23 cellular contexts compared by ENCODE assay signal in the genomic region with DNA sequence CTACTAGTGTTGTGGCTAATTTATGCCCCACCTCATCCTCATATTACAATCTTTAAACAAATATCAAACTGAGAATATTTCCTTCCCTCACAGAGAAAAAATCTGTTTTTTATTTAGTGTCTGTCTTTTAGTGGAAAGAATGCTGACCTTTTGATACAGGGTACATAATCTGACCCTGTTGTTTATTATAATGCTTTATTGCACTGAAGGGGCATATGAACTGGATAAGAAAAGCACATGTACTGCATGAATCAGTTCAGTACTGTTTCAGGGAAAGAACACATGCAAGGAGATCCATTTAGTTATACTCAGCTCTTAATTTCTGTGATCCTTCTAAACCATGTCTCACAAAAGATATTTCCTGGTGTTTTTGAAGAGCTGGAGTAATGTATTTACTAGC. TPM values are rescaled to one million over a fixed set of nuclear protein-coding genes. Genes with fewer than 3 reads are reported as not detected.
DNase-seq lines count a peak whose midpoint lies in the region; ATAC-seq, FAIRE-seq and TF ChIP-seq lines count a peak whose summit lies in the region.
"Had no signal": no experiment of that assay in that cellular context is flagged by ENCODE, and none has a peak within 500 bp of the region (broad histone marks: within the 10 kb centered on the region; RNA-seq: fewer than 3 reads in every experiment).

No MANE protein-coding gene starts in this region.

- H3K36me3 Mint-ChIP-seq in astrocyte (ENCODE audit: low read depth, unreplicated experiment) (no peaks in the 10 kb centered on the region), progenitor cell of endocrine pancreas (ENCODE audit: insufficient read depth) (peaks cover 5% of the 10 kb centered on the region)
- H3K36me3 Mint-ChIP-seq in activated CD8-positive, alpha-beta T cell treated with anti-CD3 and anti-CD28 coated beads, Interleukin-2, amount 10 ng/mL, durations not matched to agents 7 days and 5 days (ENCODE audit: low read depth): peaks cover 11% of the 10 kb centered on the region

- H2AFZ ChIP-seq in astrocyte (ENCODE audit: low read depth, low read length): no peak overlapping the region

- H3K27ac Mint-ChIP-seq in astrocyte (ENCODE audit: unreplicated experiment) (no peak overlapping the region), progenitor cell of endocrine pancreas (peak overlapping the region; percentile 86)
- H3K27ac Mint-ChIP-seq in activated CD8-positive, alpha-beta T cell treated with anti-CD3 and anti-CD28 coated beads, Interleukin-2, amount 10 ng/mL, durations not matched to agents 7 days and 5 days: no peak overlapping the region
- H3K27ac Mint-ChIP-seq: CD4-positive, alpha-beta T cell; HFFc6 had no signal

- H3K9me3 ChIP-seq in HUES48 (ENCODE audit: control insufficient read depth, insufficient read depth, low read length) (no peaks in the 10 kb centered on the region), astrocyte (ENCODE audit: insufficient read depth, low read depth, low read length) (no peaks in the 10 kb centered on the region), aorta (ENCODE audit: control insufficient read depth, low read length) (no peaks in the 10 kb centered on the region)
- H3K9me3 ChIP-seq: Caco-2 had no signal

- H3K4me3 ChIP-seq in HUES48 (ENCODE audit: low read depth, low read length) (no peak overlapping the region), astrocyte (ENCODE audit: insufficient read depth, low read depth, low read length) (no peak overlapping the region), aorta (ENCODE audit: low read length in 2 of 2) (no peak overlapping the region)
- H3K4me3 ChIP-seq: K562 had no signal

- H3K79me2 ChIP-seq in astrocyte (ENCODE audit: insufficient read depth, low read length): no peaks in the 10 kb centered on the region

- no peaks in the 10 kb centered on the region for H3K27me3 ChIP-seq in HUES48 (ENCODE audit: control insufficient read depth, insufficient read depth, low read length)
- no peaks in the 10 kb centered on the region for H3K27me3 ChIP-seq in astrocyte (ENCODE audit: insufficient read depth, low read length)
- H3K27me3 ChIP-seq in aorta (ENCODE audit: control insufficient read depth in 1 of 2, insufficient read depth in 2 of 2, low read length in 1 of 2): no peaks in the 10 kb centered on the region

- TF ChIP-seq CTCF in astrocyte (IDR thresholded peaks at IDR 0.05; ENCODE audit: insufficient read depth, low read depth, low read length): no peak
- TF ChIP-seq CTCF in progenitor cell of endocrine pancreas (IDR thresholded peaks at IDR 0.05; ENCODE audit: unreplicated experiment): no peak

- H3K4me2 ChIP-seq in astrocyte (ENCODE audit: low read length): no peak overlapping the region

- H3K27me3 Mint-ChIP-seq in astrocyte (ENCODE audit: low read depth, unreplicated experiment) (no peaks in the 10 kb centered on the region), progenitor cell of endocrine pancreas (no peaks in the 10 kb centered on the region)
- H3K27me3 Mint-ChIP-seq in activated CD8-positive, alpha-beta T cell treated with anti-CD3 and anti-CD28 coated beads, Interleukin-2, amount 10 ng/mL, durations not matched to agents 7 days and 5 days (ENCODE audit: low read depth): peaks cover 8% of the 10 kb centered on the region

- H3K36me3 ChIP-seq in HUES48 (ENCODE audit: control insufficient read depth, insufficient read depth, low read length): no peaks in the 10 kb centered on the region
- no peaks in the 10 kb centered on the region for H3K36me3 ChIP-seq in astrocyte (ENCODE audit: insufficient read depth, low read length)
- no peaks in the 10 kb centered on the region for H3K36me3 ChIP-seq in aorta (ENCODE audit: control insufficient read depth in 1 of 2, insufficient read depth in 2 of 2, low read length in 1 of 2)

- H3K4me1 Mint-ChIP-seq in astrocyte (ENCODE audit: low read depth, unreplicated experiment) (peaks cover 16% of the 10 kb centered on the region), progenitor cell of endocrine pancreas (ENCODE audit: low read depth) (peaks cover 29% of the 10 kb centered on the region)
- peaks cover 6% of the 10 kb centered on the region for H3K4me1 Mint-ChIP-seq in activated CD8-positive, alpha-beta T cell treated with anti-CD3 and anti-CD28 coated beads, Interleukin-2, amount 10 ng/mL, durations not matched to agents 7 days and 5 days (ENCODE audit: low read depth)

- H3K4me3 Mint-ChIP-seq in astrocyte (ENCODE audit: unreplicated experiment): no peak overlapping the region
- H3K4me3 Mint-ChIP-seq in progenitor cell of endocrine pancreas (ENCODE audit: low read depth): no peak overlapping the region
- no peak overlapping the region for H3K4me3 Mint-ChIP-seq in activated CD8-positive, alpha-beta T cell treated with anti-CD3 and anti-CD28 coated beads, Interleukin-2, amount 10 ng/mL, durations not matched to agents 7 days and 5 days
- H3K4me3 Mint-ChIP-seq: CD4-positive, alpha-beta T cell; HFFc6 had no signal

- H3K4me1 ChIP-seq in HUES48 (ENCODE audit: control insufficient read depth, insufficient read depth, low read length) (0 out of 2 replicates have a peak, but pooled peaks cover 5% of the 10 kb centered on the region), astrocyte (ENCODE audit: insufficient read depth, low read length) (no peaks in the 10 kb centered on the region), aorta (ENCODE audit: control insufficient read depth in 1 of 2, insufficient read depth in 2 of 2, low read length in 2 of 2) (no peaks in the 10 kb centered on the region)

- no peak for DNase-seq in astrocyte (ENCODE audit: low read depth)
- no peak for DNase-seq in left colon
- DNase-seq in progenitor cell of endocrine pancreas (ENCODE audit: low spot score, unreplicated experiment): no peak
- no peak for DNase-seq in aorta
- DNase-seq in NCI-H146 (lab: John Stamatoyannopoulos, UW): no peak
- DNase-seq in activated CD8-positive, alpha-beta T cell treated with anti-CD3 and anti-CD28 coated beads, Interleukin-2, amount 10 ng/mL, durations not matched to agents 7 days and 5 days: no peak
- DNase-seq: AML-193; Caco-2; CD4-positive, alpha-beta T cell; GOT3; H7; HFFc6; IMR-90 had no signal

- peak; percentile 50 for FAIRE-seq in astrocyte (lab: Jason Lieb, UNC)
- FAIRE-seq: A204.1, D721Med, G401.6, GM12892, GM18507, K562 had no signal

- CTCF ChIA-PET in activated CD8-positive, alpha-beta T cell treated with anti-CD3 and anti-CD28 coated beads, Interleukin-2, amount 10 ng/mL, durations not matched to agents 7 days and 5 days (lab: Charles Lee): no interaction called here

- H3K9ac ChIP-seq in HUES48 (ENCODE audit: low read depth, low read length) (no peak overlapping the region), astrocyte (ENCODE audit: low read length) (no peak overlapping the region)

- POLR2A ChIA-PET in activated CD8-positive, alpha-beta T cell treated with anti-CD3 and anti-CD28 coated beads, Interleukin-2, amount 10 ng/mL, durations not matched to agents 7 days and 5 days (lab: Charles Lee): no interaction called here

- ATAC-seq in left colon (peak; percentile 45), aorta (ENCODE audit: low FRiP score) (no peak), HG02678 (IDR thresholded peaks at IDR 0.05; ENCODE audit: unreplicated experiment) (no peak)
- ATAC-seq in activated CD8-positive, alpha-beta T cell treated with anti-CD3 and anti-CD28 coated beads, Interleukin-2, amount 10 ng/mL, durations not matched to agents 7 days and 5 days: no peak
- ATAC-seq: HCT116, K562 had no signal

- intact Hi-C loops in left colon (cut with DNase I, micrococcal nuclease) (no loop called here), aorta (cut with DNase I) (no loop called here)

- peak overlapping the region; percentile 12 for H3K27ac ChIP-seq in HUES48 (ENCODE audit: low read depth, low read length)
- no peak overlapping the region for H3K27ac ChIP-seq in astrocyte (ENCODE audit: low read depth, low read length)
- no peak overlapping the region for H3K27ac ChIP-seq in aorta (ENCODE audit: low read depth in 1 of 2, low read length in 2 of 2)
- H3K27ac ChIP-seq: C4-2B had no signal

- no peaks in the 10 kb centered on the region for H4K20me1 ChIP-seq in astrocyte (ENCODE audit: insufficient read depth, low read length)

- H3K9me3 Mint-ChIP-seq in astrocyte (ENCODE audit: unreplicated experiment) (no peaks in the 10 kb centered on the region), progenitor cell of endocrine pancreas (ENCODE audit: low read depth) (peaks cover 35% of the 10 kb centered on the region)
- H3K9me3 Mint-ChIP-seq in activated CD8-positive, alpha-beta T cell treated with anti-CD3 and anti-CD28 coated beads, Interleukin-2, amount 10 ng/mL, durations not matched to agents 7 days and 5 days (ENCODE audit: insufficient read depth): peaks cover 2% of the 10 kb centered on the region
- H3K9me3 Mint-ChIP-seq: CD4-positive, alpha-beta T cell; HFFc6 had no signal

RNA-seq across cellular contexts. Expression of a gene that starts 15.5 kb away (rescaled TPM):
- total RNA-seq in astrocyte (36.5 and 43.1 TPM in 2 replicates), left colon (10 to 100 TPM; 21.0 to 22.5 TPM), progenitor cell of endocrine pancreas (26.9 and 28.7 TPM in 2 replicates), aorta (10 to 100 TPM; 43.2 to 65.3 TPM)
- polyA plus RNA-seq in aorta: 10 to 100 TPM; 50.0 to 94.0 TPM
- 10 to 100 TPM; 15.8 to 16.1 TPM for total RNA-seq in activated CD8-positive, alpha-beta T cell treated with anti-CD3 and anti-CD28 coated beads, Interleukin-2, amount 10 ng/mL, durations not matched to agents 7 days and 5 days
